Comparison of ENCODE assay signal across 1 cellular context in the genomic region with DNA sequence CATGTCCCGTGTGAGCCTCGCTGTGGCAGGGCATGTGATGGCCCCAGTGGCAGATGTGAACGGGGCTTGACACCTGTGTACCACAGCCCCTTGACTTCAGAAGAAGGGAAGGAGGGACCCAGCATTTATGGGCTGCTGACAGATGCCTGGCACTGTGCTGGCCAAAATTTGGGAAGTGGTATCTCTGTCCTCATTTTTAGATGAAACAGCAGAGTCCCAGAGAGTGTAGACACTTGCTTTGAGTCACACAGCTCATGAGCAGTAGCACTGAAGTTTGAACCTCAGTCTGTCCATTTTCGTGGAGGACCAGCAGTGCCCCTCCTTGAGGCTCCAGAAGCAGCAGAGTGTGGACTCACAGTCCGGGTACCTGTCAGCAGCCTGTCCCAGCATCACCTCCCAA.
TF ChIP-seq lines count a peak whose summit lies in the region.

No MANE protein-coding gene starts in this region.

TF ChIP-seq in WTC11, 78 proteins besides CTCF, POLR2A, EP300 and RAD21 (continued from another document):
- TF ChIP-seq TEAD1 (CRISPR knock-in tag; IDR thresholded peaks at IDR 0.05) (no peak), MAX (CRISPR knock-in tag; IDR thresholded peaks at IDR 0.05) (no peak), ZNF317 (CRISPR knock-in tag; IDR thresholded peaks at IDR 0.05; ENCODE audit: borderline replicate concordance, low read depth) (no peak)
